21 cellular contexts compared by ENCODE assay signal in genomic region chr6:157162756-157163433, GRCh38.
DNase-seq lines count a peak whose midpoint lies in the region; ATAC-seq and TF ChIP-seq lines count a peak whose summit lies in the region.
"Had no signal": no experiment of that assay in that cellular context is flagged by ENCODE, and none has a peak within 500 bp of the region (broad histone marks: within the 10 kb centered on the region; RNA-seq: fewer than 3 reads in every experiment).

No MANE protein-coding gene starts in this region.

- TF ChIP-seq POLR2A in tibial nerve (IDR thresholded peaks at IDR 0.05), result no peak

- TF ChIP-seq CTCF in tibial nerve (IDR thresholded peaks at IDR 0.05), result no peak

- H3K9me3 Mint-ChIP-seq in effector memory CD8-positive, alpha-beta T cell, result no peaks in the 10 kb centered on the region
- H3K9me3 Mint-ChIP-seq: activated CD4-positive, alpha-beta T cell treated with anti-CD3 and anti-CD28 coated beads, Interleukin-2, amount 10 ng/mL, durations not matched to agents 7 days and 5 days; CD8-positive, alpha-beta T cell; HFFc6 had no signal

- no peaks in the 10 kb centered on the region for H3K79me1 ChIP-seq in trophoblast cell (ENCODE audit: low read length)

- WGBS in HUES64, result 89% methylated on average over 19 of the region's 19 CpGs
- no CpG with 5 or more reads among the region's 19 CpGs for WGBS in trophoblast cell (ENCODE audit: extremely low coverage, insufficient coverage, insufficient read length)
- WGBS in tibial nerve, 2 donors, result 67 to 68% methylated on average over 19 of the region's 19 CpGs

- no peak overlapping the region for H4K91ac ChIP-seq in trophoblast cell (ENCODE audit: low read depth, low read length)

- H3K9ac ChIP-seq in HUES64 (ENCODE audit: low read depth, low read length) (no peak overlapping the region), trophoblast cell (ENCODE audit: low read length) (peak overlapping the region; percentile 45)
- H3K9ac ChIP-seq: KMS-11 had no signal

- no peak overlapping the region for H2AK5ac ChIP-seq in trophoblast cell (ENCODE audit: low read length)

- peaks cover 6% of the 10 kb centered on the region for H3K36me3 Mint-ChIP-seq in effector memory CD8-positive, alpha-beta T cell (ENCODE audit: insufficient read depth)

- no peak overlapping the region for H4K8ac ChIP-seq in trophoblast cell (ENCODE audit: low read depth, low read length)

- H3K36me3 ChIP-seq in HUES64 (ENCODE audit: insufficient read depth, low read length) (peaks cover 12% of the 10 kb centered on the region), trophoblast cell (ENCODE audit: control insufficient read depth in 1 of 2, insufficient read depth in 2 of 2, low read length in 2 of 2) (peaks cover 4 to 5% of the 10 kb centered on the region in 2 experiments), tibial nerve (peaks cover 0 to 24% (median 2%) of the 10 kb centered on the region in 3 donors)

- H3K9me3 ChIP-seq in HUES64 (ENCODE audit: insufficient read depth, low read depth, low read length) (no peaks in the 10 kb centered on the region), trophoblast cell (ENCODE audit: insufficient read depth, low read depth, low read length) (no peaks in the 10 kb centered on the region), tibial nerve (no peaks in the 10 kb centered on the region)
- H3K9me3 ChIP-seq: tibial artery had no signal

- H2AFZ ChIP-seq in trophoblast cell (ENCODE audit: insufficient read depth, low read length, poor library complexity), result no peak overlapping the region

- H2BK12ac ChIP-seq in trophoblast cell (ENCODE audit: low read length), result no peak overlapping the region

- H3K18ac ChIP-seq in trophoblast cell (ENCODE audit: low read length), result no peak overlapping the region

- no peak overlapping the region for H4K12ac ChIP-seq in trophoblast cell (ENCODE audit: low read depth, low read length)

- H3K14ac ChIP-seq in trophoblast cell (ENCODE audit: low read length), result no peak overlapping the region

- H3K23ac ChIP-seq in trophoblast cell (ENCODE audit: low read length), result no peak overlapping the region

- DNase-seq in effector memory CD8-positive, alpha-beta T cell, result no peak
- DNase-seq in iPS-NIHi11 (ENCODE audit: low spot score), result peak; percentile 36
- DNase-seq in trophoblast cell, result no peak
- no peak for DNase-seq in tibial nerve (ENCODE audit: low spot score in 2 of 2)
- no peak for DNase-seq in activated CD4-positive, alpha-beta T cell treated with anti-CD3 and anti-CD28 coated beads, Interleukin-2, amount 50 U/mL, for 48 hours
- no peak for DNase-seq in NCI-H524 treated with DMSO at 0.1 percent for 48 hours (lab: John Stamatoyannopoulos, UW)
- DNase-seq: activated CD4-positive, alpha-beta T cell treated with anti-CD3 and anti-CD28 coated beads, Interleukin-2, amount 10 ng/mL, durations not matched to agents 7 days and 5 days; activated gamma-delta T cell treated with Interleukin-2 at 50 U/mL for 16 hours; CD8-positive, alpha-beta T cell; DMS53; HFFc6; kidney; NCI-H2081 treated with DMSO at 0.1 percent for 48 hours; NCI-H510A treated with DMSO at 0.1 percent for 48 hours; occipital lobe; RPMI8226; stimulated activated CD4-positive, alpha-beta T cell treated with anti-CD3 and anti-CD28 coated beads, Interleukin-15, amount 100 ng/mL, for 24 hours; tibial artery had no signal

- no peak for TF ChIP-seq EP300 in tibial nerve (IDR thresholded peaks at IDR 0.05)

- H2BK120ac ChIP-seq in trophoblast cell (ENCODE audit: insufficient read depth, low read length, poor library complexity), result no peak overlapping the region

- H3K27ac ChIP-seq in HUES64 (ENCODE audit: low read depth, low read length), result 0 out of 2 replicates have a peak overlapping the region, but pooled peaks have one; percentile 17
- no peak overlapping the region for H3K27ac ChIP-seq in trophoblast cell (ENCODE audit: low read depth, low read length)
- no peak overlapping the region for H3K27ac ChIP-seq in tibial nerve
- H3K27ac ChIP-seq: KMS-11, tibial artery had no signal

- no peak overlapping the region for H3K4me3 Mint-ChIP-seq in effector memory CD8-positive, alpha-beta T cell
- H3K4me3 Mint-ChIP-seq: activated CD4-positive, alpha-beta T cell treated with anti-CD3 and anti-CD28 coated beads, Interleukin-2, amount 10 ng/mL, durations not matched to agents 7 days and 5 days; CD8-positive, alpha-beta T cell; HFFc6 had no signal

- peaks cover 3 to 7% of the 10 kb centered on the region in 2 donors for H3K4me1 Mint-ChIP-seq in effector memory CD8-positive, alpha-beta T cell (ENCODE audit: low read depth in 2 of 2)
- H3K4me1 Mint-ChIP-seq: activated CD4-positive, alpha-beta T cell treated with anti-CD3 and anti-CD28 coated beads, Interleukin-2, amount 10 ng/mL, durations not matched to agents 7 days and 5 days had no signal

- H3K4me1 ChIP-seq in HUES64 (ENCODE audit: insufficient read depth, low read length), result peaks cover 22% of the 10 kb centered on the region
- H3K4me1 ChIP-seq in trophoblast cell (ENCODE audit: control insufficient read depth in 1 of 2, insufficient read depth in 2 of 2, low read length in 2 of 2), result peaks cover 0 to 4% of the 10 kb centered on the region in 2 experiments
- H3K4me1 ChIP-seq in tibial nerve, result no peaks in the 10 kb centered on the region

- peak overlapping the region; percentile 49 for H3K27ac Mint-ChIP-seq in effector memory CD8-positive, alpha-beta T cell
- H3K27ac Mint-ChIP-seq: activated CD4-positive, alpha-beta T cell treated with anti-CD3 and anti-CD28 coated beads, Interleukin-2, amount 10 ng/mL, durations not matched to agents 7 days and 5 days; CD8-positive, alpha-beta T cell; HFFc6 had no signal

- no peaks in the 10 kb centered on the region for H3K27me3 Mint-ChIP-seq in effector memory CD8-positive, alpha-beta T cell
- H3K27me3 Mint-ChIP-seq: activated CD4-positive, alpha-beta T cell treated with anti-CD3 and anti-CD28 coated beads, Interleukin-2, amount 10 ng/mL, durations not matched to agents 7 days and 5 days had no signal

- no peak for ATAC-seq in effector memory CD8-positive, alpha-beta T cell (replicated peaks)
- no peak for ATAC-seq in HG03439 (IDR thresholded peaks at IDR 0.05; ENCODE audit: unreplicated experiment)
- ATAC-seq: CD8-positive, alpha-beta T cell had no signal

- no peaks in the 10 kb centered on the region for H3K79me2 ChIP-seq in trophoblast cell (ENCODE audit: control insufficient read depth, insufficient read depth, low read length, poor library complexity)

- no peak overlapping the region for H3K4me2 ChIP-seq in trophoblast cell (ENCODE audit: low read length)
- H3K4me2 ChIP-seq: KMS-11 had no signal

- no peak overlapping the region for H2BK5ac ChIP-seq in trophoblast cell (ENCODE audit: low read depth, low read length, poor library complexity)

- no peaks in the 10 kb centered on the region for H3K27me3 ChIP-seq in HUES64 (ENCODE audit: insufficient read depth, low read length)
- no peaks in the 10 kb centered on the region for H3K27me3 ChIP-seq in trophoblast cell (ENCODE audit: insufficient read depth, low read length)
- H3K27me3 ChIP-seq in tibial nerve, result no peaks in the 10 kb centered on the region
- H3K27me3 ChIP-seq: tibial artery had no signal

- H3K4me3 ChIP-seq in HUES64 (ENCODE audit: low read length), result no peak overlapping the region
- no peak overlapping the region for H3K4me3 ChIP-seq in trophoblast cell (ENCODE audit: low read depth, low read length)
- no peak overlapping the region for H3K4me3 ChIP-seq in tibial nerve
- H3K4me3 ChIP-seq: tibial artery had no signal

- no peak overlapping the region for H3K4ac ChIP-seq in trophoblast cell (ENCODE audit: low read depth, low read length)
